1 cellular context compared by ENCODE assay signal in genomic region chr3:41195970-41196369, GRCh38.
TF ChIP-seq lines count a peak whose summit lies in the region.

No MANE protein-coding gene starts in this region.

TF ChIP-seq in K562, 482 proteins besides CTCF, POLR2A, EP300 and RAD21 (continued from another document):
- TF ChIP-seq ZFP36 (IDR thresholded peaks at IDR 0.05; ENCODE audit: low read depth, low read length, partially characterized antibody) (peak; percentile 2), ZNF668 (CRISPR knock-in tag; IDR thresholded peaks at IDR 0.05) (no peak), ZNF717 (CRISPR knock-in tag; IDR thresholded peaks at IDR 0.05) (no peak), SRSF9 (IDR thresholded peaks at IDR 0.05; ENCODE audit: borderline replicate concordance, low read depth, low read length) (no peak), RNF2 (IDR thresholded peaks at IDR 0.05) (peak; percentile 44), CBX3 (IDR thresholded peaks at IDR 0.05; ENCODE audit: borderline replicate concordance in 1 of 2, low read length in 2 of 2) (no peak)
